In genomic region chr7:136513744-136514143, GRCh38 we compare ENCODE assay signal across 34 cellular contexts.
"Had no signal": no experiment of that assay in that cellular context is flagged by ENCODE, and none has a peak within 500 bp of the region (broad histone marks: within the 10 kb centered on the region; RNA-seq: fewer than 3 reads in every experiment).

No MANE protein-coding gene starts in this region.

- ATAC-seq: activated CD8-positive, alpha-beta T cell treated with anti-CD3 and anti-CD28 coated beads for 36 hours; activated naive CD4-positive, alpha-beta T cell treated with anti-CD3 and anti-CD28 coated beads, Interleukin-2, amount 50 U/mL, for 72 hours; activated T-cell treated with anti-CD3 and anti-CD28 coated beads, Interleukin-2, amount 50 U/mL, for 4 hours; activated T-cell treated with anti-CD3 and anti-CD28 coated beads, Interleukin-2, amount 50 U/mL, for 72 hours; activated T-helper 17 cell treated with anti-CD3 and anti-CD28 coated beads, Interleukin-2, amount 50 U/mL, for 72 hours; body of pancreas had no signal

- H3K27ac ChIP-seq: adrenal gland, body of pancreas, brain microvascular endothelial cell, breast epithelium, VCaP had no signal

- H3K27me3 ChIP-seq: adrenal gland, body of pancreas, brain microvascular endothelial cell, breast epithelium had no signal

- DNase-seq: activated B cell treated with CpG ODN at 0.5 μM for 24 hours; activated CD4-positive, alpha-beta memory T cell treated with anti-CD3 and anti-CD28 coated beads for 36 hours; activated CD4-positive, alpha-beta T cell treated with anti-CD3 and anti-CD28 coated beads for 4 hours; activated CD4-positive, alpha-beta T cell treated with anti-CD3 and anti-CD28 coated beads, Interleukin-2, amount 10 ng/mL, durations not matched to agents 24 days and 14 days; activated CD4-positive, alpha-beta T cell treated with anti-CD3 and anti-CD28 coated beads, Interleukin-2, amount 50 U/mL, for 1 hour; activated CD4-positive, alpha-beta T cell treated with anti-CD3 and anti-CD28 coated beads, Interleukin-2, amount 50 U/mL, for 4 hours; activated CD4-positive, CD25-positive, alpha-beta regulatory T cell treated with anti-CD3 and anti-CD28 coated beads, Interleukin-2, amount 50 U/mL, for 72 hours; activated CD8-positive, alpha-beta memory T cell treated with anti-CD3 and anti-CD28 coated beads, Interleukin-2, amount 50 U/mL, for 4 hours; activated CD8-positive, alpha-beta T cell treated with anti-CD3 and anti-CD28 coated beads for 36 hours; activated effector memory CD4-positive, alpha-beta T cell treated with anti-CD3 and anti-CD28 coated beads, Interleukin-2, amount 50 U/mL, for 16 hours; activated gamma-delta T cell treated with Interleukin-2 at 50 U/mL for 16 hours; activated naive CD4-positive, alpha-beta T cell; activated naive CD4-positive, alpha-beta T cell treated with anti-CD3 and anti-CD28 coated beads for 36 hours; activated naive CD4-positive, alpha-beta T cell treated with anti-CD3 and anti-CD28 coated beads, Interleukin-2, amount 50 U/mL, for 16 hours; activated naive CD8-positive, alpha-beta T cell treated with anti-CD3 and anti-CD28 coated beads for 36 hours; activated T-cell treated with anti-CD3 and anti-CD28 coated beads for 4 hours; activated T-cell treated with anti-CD3 and anti-CD28 coated beads, Interleukin-2, amount 50 U/mL, for 1 hour; activated T-cell treated with anti-CD3 and anti-CD28 coated beads, Interleukin-2, amount 50 U/mL, for 4 hours; activated T-cell treated with anti-CD3 and anti-CD28 coated beads, Interleukin-2, amount 50 U/mL, for 72 hours; adrenal gland; amniotic stem cell; aorta; body of pancreas; brain microvascular endothelial cell; central memory CD4-positive, alpha-beta T cell; T-helper 2 cell; T-helper 9 cell had no signal

- H3K4me3 ChIP-seq: adrenal gland, body of pancreas, breast epithelium had no signal

- FAIRE-seq: astrocyte, colon, TTC549 had no signal

- H3K36me3 ChIP-seq: adrenal gland, brain microvascular endothelial cell, breast epithelium had no signal

- H3K4me1 ChIP-seq: adrenal gland, body of pancreas, breast epithelium had no signal

- H3K9me3 ChIP-seq: adrenal gland, body of pancreas had no signal
